ENCODE assay signal across 35 cellular contexts in genomic region chr11:116873391-116873790, GRCh38. TPM values are rescaled to one million over a fixed set of nuclear protein-coding genes. Genes with fewer than 3 reads are reported as not detected.
"Had no signal": no experiment of that assay in that cellular context is flagged by ENCODE, and none has a peak within 500 bp of the region (broad histone marks: within the 10 kb centered on the region; RNA-seq: fewer than 3 reads in every experiment).

No MANE protein-coding gene starts in this region.

- ATAC-seq: esophagus mucosa; gastrocnemius medialis; lower lobe of right lung; naive thymus-derived CD4-positive, alpha-beta T cell; upper lobe of right lung had no signal

- H3K27me3 ChIP-seq: gastrocnemius medialis, neural progenitor cell, ovary, stomach, transverse colon, upper lobe of right lung, uterus had no signal

- H3K4me3 Mint-ChIP-seq: endodermal cell; naive thymus-derived CD4-positive, alpha-beta T cell; nephron; neural progenitor cell had no signal

- H3K4me1 Mint-ChIP-seq: endodermal cell, neural progenitor cell had no signal

- H3K9ac ChIP-seq: neural progenitor cell had no signal

- H3K36me3 ChIP-seq: neural progenitor cell, uterus had no signal

- H3K27ac Mint-ChIP-seq: endodermal cell; naive thymus-derived CD4-positive, alpha-beta T cell; nephron; neural progenitor cell had no signal

- DNase-seq: central memory CD4-positive, alpha-beta T cell; effector CD8-positive, alpha-beta T cell; endodermal cell; foreskin fibroblast; gastrocnemius medialis; head of caudate nucleus; left colon; left ventricle myocardium superior; lower lobe of right lung; naive thymus-derived CD4-positive, alpha-beta T cell; nucleus accumbens; ovary; posterior cingulate gyrus; psoas muscle; right cardiac atrium; stimulated activated CD4-positive, alpha-beta T cell treated with anti-CD3 and anti-CD28 coated beads, Interleukin-12 subunit alpha, Interleukin-12 subunit beta, amount 100 ng/mL, for 4 hours; stimulated activated CD4-positive, alpha-beta T cell treated with anti-CD3 and anti-CD28 coated beads, Interleukin-1b, Interleukin-23, amount 100 ng/mL, for 48 hours; stimulated activated CD4-positive, alpha-beta T cell treated with anti-CD3 and anti-CD28 coated beads, Interleukin-4, amount 100 ng/mL, for 1 hour; stimulated activated CD8-positive, alpha-beta memory T cell treated with anti-CD3 and anti-CD28 coated beads, Interleukin-4, amount 100 ng/mL, for 48 hours; stimulated activated naive CD4-positive, alpha-beta T cell treated with Interleukin-2 at 50 U/mL for 16 hours; stomach; transverse colon; upper lobe of right lung; uterus had no signal

- H3K27me3 Mint-ChIP-seq: naive thymus-derived CD4-positive, alpha-beta T cell had no signal

- H2AFZ ChIP-seq: neural progenitor cell had no signal

- H3K9me3 Mint-ChIP-seq: endodermal cell; naive thymus-derived CD4-positive, alpha-beta T cell; nephron; neural progenitor cell had no signal

- H3K27ac ChIP-seq: gastrocnemius medialis, lower lobe of right lung, neural progenitor cell, ovary, psoas muscle, stomach, thoracic aorta, transverse colon, upper lobe of right lung, uterus had no signal

- H3K4me1 ChIP-seq: lower lobe of right lung, neural progenitor cell, upper lobe of right lung, uterus had no signal

- H3K4me3 ChIP-seq: gastrocnemius medialis, lower lobe of right lung, neural progenitor cell, ovary, psoas muscle, smooth muscle cell, stomach, thoracic aorta, transverse colon, upper lobe of right lung, uterus had no signal

- H3K9me3 ChIP-seq: gastrocnemius medialis, lower lobe of right lung, ovary, psoas muscle, stomach, thoracic aorta, transverse colon, upper lobe of right lung, uterus had no signal

- H3K4me2 ChIP-seq: neural progenitor cell, smooth muscle cell had no signal

RNA-seq across cellular contexts. Expression of gene APOA1, which starts 36.0 kb away (rescaled TPM):
- total RNA-seq: glomerular endothelial cell, kidney epithelial cell, left colon, subcutaneous adipose tissue, thoracic aorta had no signal
- polyA plus RNA-seq: naive thymus-derived CD4-positive, alpha-beta T cell had no signal

RNA-seq across cellular contexts. Expression of gene APOC3, which starts 43.7 kb away (rescaled TPM):
- total RNA-seq: cerebellum; endodermal cell; glomerular endothelial cell; kidney epithelial cell; left colon; left ventricle myocardium superior; lower lobe of right lung; mononuclear cell; naive thymus-derived CD4-positive, alpha-beta T cell; renal cortical epithelial cell; smooth muscle cell; subcutaneous adipose tissue; thoracic aorta; upper lobe of right lung had no signal
- polyA plus RNA-seq: naive thymus-derived CD4-positive, alpha-beta T cell; ovary; right cardiac atrium; stomach had no signal

RNA-seq across cellular contexts. Expression of gene APOA4, which starts 50.3 kb away (rescaled TPM):
- total RNA-seq: esophagus mucosa; glomerular endothelial cell; kidney epithelial cell; left colon; left ventricle myocardium superior; lower lobe of right lung; mononuclear cell; naive thymus-derived CD4-positive, alpha-beta T cell; renal cortical epithelial cell; right cardiac atrium; smooth muscle cell; subcutaneous adipose tissue; transverse colon; upper lobe of right lung; uterus had no signal
- polyA plus RNA-seq: naive thymus-derived CD4-positive, alpha-beta T cell had no signal
